8 cellular contexts compared by ENCODE assay signal in genomic region chr11:10405858-10406592, GRCh38. TPM values are rescaled to one million over a fixed set of nuclear protein-coding genes. Genes with fewer than 3 reads are reported as not detected.
DNase-seq lines count a peak whose midpoint lies in the region; ATAC-seq and TF ChIP-seq lines count a peak whose summit lies in the region.

No MANE protein-coding gene starts in this region.

- BruUV-seq in MCF 10A (replicated peaks; lab: Mats Ljungman, UMichigan): no TSS peak

- CTCF ChIA-PET in T-cell (lab: Charles Lee): interaction anchor here (0.5 to 1.4 kb wide), 22 partner anchors 10 to 838 kb away, joined by 3 to 27 read pairs (median 3); partner anchors contain the start of gene RNF141 (in 1 of the 2)
- CTCF ChIA-PET in MCF 10A (lab: Yijun Ruan, JAX): interaction anchor here (0.6 to 6.0 kb wide), 55 partner anchors 8 to 829 kb away, joined by 3 to 79 read pairs (median 5); partner anchors contain the start of genes AMPD3 and RNF141

- ATAC-seq in GM21825 (IDR thresholded peaks at IDR 0.05; ENCODE audit: unreplicated experiment) (peak; percentile 64), T-cell (replicated peaks in 1 of 4) (peak; percentile 48 to 81 (median 80)), HG03108 (IDR thresholded peaks at IDR 0.05; ENCODE audit: unreplicated experiment) (no peak)

- H3K4me1 Mint-ChIP-seq in CD14-positive monocyte: peaks cover 47% of the 10 kb centered on the region
- peaks cover 16 to 29% (median 18%) of the 10 kb centered on the region in 3 donors for H3K4me1 Mint-ChIP-seq in T-cell
- peaks cover 26% of the 10 kb centered on the region for H3K4me1 Mint-ChIP-seq in MCF 10A (ENCODE audit: insufficient read depth, unreplicated experiment)

- POLR2A ChIA-PET in T-cell (lab: Charles Lee) (interaction anchor here (0.7 to 0.8 kb wide), 2 partner anchors 52 to 331 kb away, joined by 3 to 4 read pairs; no protein-coding TSS in a partner anchor), MCF 10A (lab: Yijun Ruan, JAX) (interaction anchor here (0.6 to 2.0 kb wide), 17 partner anchors 40 to 625 kb away, joined by 3 to 22 read pairs (median 4); partner anchors contain the start of genes AMPD3 and RNF141)

- no peak overlapping the region for H3K4me3 Mint-ChIP-seq in CD14-positive monocyte
- H3K4me3 Mint-ChIP-seq in T-cell: no peak overlapping the region
- H3K4me3 Mint-ChIP-seq in MCF 10A (ENCODE audit: unreplicated experiment): no peak overlapping the region

- TF ChIP-seq CTCF in CD14-positive monocyte (IDR thresholded peaks at IDR 0.05) (peak; percentile 84), MCF 10A (IDR thresholded peaks at IDR 0.05; ENCODE audit: unreplicated experiment) (peak; percentile 63)

- intact Hi-C loops in CD14-positive monocyte (cut with micrococcal nuclease) (loop anchor here (5.0 to 10.0 kb wide), 2 partner anchors 269 to 331 kb away; no protein-coding TSS in a partner anchor), MCF 10A (cut with micrococcal nuclease) (loop anchor here (1.0 to 5.0 kb wide), 5 partner anchors 46 to 329 kb away; no protein-coding TSS in a partner anchor)

- H3K27me3 Mint-ChIP-seq in CD14-positive monocyte (ENCODE audit: low read depth in 3 of 3) (peaks cover 0 to 5% (median 3%) of the 10 kb centered on the region in 3 donors), T-cell (no peaks in the 10 kb centered on the region), MCF 10A (ENCODE audit: insufficient read depth, unreplicated experiment) (no peaks in the 10 kb centered on the region)

- H3K27ac Mint-ChIP-seq in CD14-positive monocyte: peak overlapping the region in 1 of 7 donors; percentile 75
- H3K27ac Mint-ChIP-seq in T-cell: no peak overlapping the region
- peak overlapping the region; percentile 40 for H3K27ac Mint-ChIP-seq in MCF 10A (ENCODE audit: low read depth, unreplicated experiment)

- DNase-seq in CD14-positive monocyte (ENCODE audit: low spot score) (peak; percentile 67), NCI-H187 (lab: John Stamatoyannopoulos, UW) (peak; percentile 16 to 54), T-cell (peak in 23 of 34 experiments; percentile 8 to 44 (median 20)), MCF 10A (ENCODE audit: unreplicated experiment) (peak; percentile 89), iris pigment epithelial cell (ENCODE audit: low read depth) (peak; percentile 91)
- DNase-seq in stimulated activated CD4-positive, alpha-beta T cell treated with anti-CD3 and anti-CD28 coated beads, Interleukin-12 subunit alpha, Interleukin-12 subunit beta, amount 100 ng/mL, for 4 hours: peak; percentile 22

- H3K9me3 Mint-ChIP-seq in CD14-positive monocyte: peaks cover 0 to 3% (median 0%) of the 10 kb centered on the region in 7 donors
- H3K9me3 Mint-ChIP-seq in T-cell: no peaks in the 10 kb centered on the region
- no peaks in the 10 kb centered on the region for H3K9me3 Mint-ChIP-seq in MCF 10A (ENCODE audit: unreplicated experiment)

- peaks cover 0 to 4% of the 10 kb centered on the region in 2 donors for H3K36me3 Mint-ChIP-seq in CD14-positive monocyte
- H3K36me3 Mint-ChIP-seq in T-cell: no peaks in the 10 kb centered on the region
- no peaks in the 10 kb centered on the region for H3K36me3 Mint-ChIP-seq in MCF 10A (ENCODE audit: insufficient read depth, unreplicated experiment)

RNA-seq across cellular contexts. Expression of gene AMPD3, which starts 49.0 kb away (rescaled TPM):
- 10 to 100 TPM; 10.5 to 14.3 TPM for polyA plus RNA-seq in CD14-positive monocyte
- total RNA-seq in T-cell (10 to 100 TPM; 21.1 to 40.0 (median 26.0) TPM), MCF 10A (2022) (5.0 and 5.4 TPM in 2 replicates)

Comparison
In these comparisons a context has a peak if more than half of its experiments do, and no peak if none do; other contexts are left out.
1. DNase-seq: peak in every context shown above with its lines; median percentile 91 in iris pigment epithelial cell; 89 in MCF 10A; 67 in CD14-positive monocyte; 35 in NCI-H187; 22 in stimulated activated CD4-positive, alpha-beta T cell treated with anti-CD3 and anti-CD28 coated beads, Interleukin-12 subunit alpha, Interleukin-12 subunit beta, amount 100 ng/mL, for 4 hours; 20 in T-cell.